1 cellular context compared by ENCODE assay signal in genomic region chr18:11980555-11981382, GRCh38.
TF ChIP-seq lines count a peak whose summit lies in the region.

No MANE protein-coding gene starts in this region.

TF ChIP-seq in HepG2, 621 proteins besides CTCF, POLR2A, EP300 and RAD21 (continued from another document and continues in another):
- peak; percentile 45; the same call in 1 of the 2 replicates for TF ChIP-seq ZNF460 (CRISPR knock-in tag; IDR thresholded peaks at IDR 0.05; ENCODE audit: borderline replicate concordance)
- no peak for TF ChIP-seq NFRKB (IDR thresholded peaks at IDR 0.05)
- TF ChIP-seq TCF12 (IDR thresholded peaks at IDR 0.05): no peak
- TF ChIP-seq TCF12 (CRISPR knock-in tag; IDR thresholded peaks at IDR 0.05): no peak
- TF ChIP-seq DNMT3B (CRISPR knock-in tag; conservative IDR thresholded peaks at IDR 0.05): no peak
- peak; percentile 39 for TF ChIP-seq ZEB1 (IDR thresholded peaks at IDR 0.05; ENCODE audit: insufficient replicate concordance, low read depth)
- TF ChIP-seq ELF1 (CRISPR knock-in tag; IDR thresholded peaks at IDR 0.05): no peak
- no peak for TF ChIP-seq ZBTB40 (IDR thresholded peaks at IDR 0.05)
- TF ChIP-seq ZBTB40 (CRISPR knock-in tag; IDR thresholded peaks at IDR 0.05): peak; percentile 90
- TF ChIP-seq ATF1 (CRISPR knock-in tag; IDR thresholded peaks at IDR 0.05): no peak
- TF ChIP-seq PLSCR1 (CRISPR knock-in tag; IDR thresholded peaks at IDR 0.05; ENCODE audit: borderline replicate concordance): no peak
- no peak for TF ChIP-seq SRSF9 (IDR thresholded peaks at IDR 0.05; ENCODE audit: borderline replicate concordance, insufficient read depth, low read depth, low read length, poor library complexity, severe bottlenecking)
- peak; percentile 76 for TF ChIP-seq ZNF777 (CRISPR knock-in tag; IDR thresholded peaks at IDR 0.05)
- TF ChIP-seq MED8 (CRISPR knock-in tag; IDR thresholded peaks at IDR 0.05; ENCODE audit: insufficient replicate concordance): peak; percentile 77
- peak; percentile 77 for TF ChIP-seq DR1 (CRISPR knock-in tag; IDR thresholded peaks at IDR 0.05)
- TF ChIP-seq ZFP36 (IDR thresholded peaks at IDR 0.05; ENCODE audit: borderline replicate concordance, low read depth, low read length, partially characterized antibody): no peak
- TF ChIP-seq GTF3A (CRISPR knock-in tag; conservative IDR thresholded peaks at IDR 0.05): no peak
- TF ChIP-seq E2F2 (CRISPR knock-in tag; IDR thresholded peaks at IDR 0.05; ENCODE audit: borderline replicate concordance): no peak
- TF ChIP-seq MAFG (CRISPR knock-in tag; IDR thresholded peaks at IDR 0.05): no peak
- peak; percentile 87; the same call in 1 of the 2 replicates for TF ChIP-seq ZNF343 (CRISPR knock-in tag; IDR thresholded peaks at IDR 0.05)
- TF ChIP-seq ZFY (CRISPR knock-in tag; IDR thresholded peaks at IDR 0.05): peak; percentile 98
- no peak for TF ChIP-seq FOXP1 (IDR thresholded peaks at IDR 0.05)
- TF ChIP-seq FOXP1 (CRISPR knock-in tag; IDR thresholded peaks at IDR 0.05): peak; percentile 31; the same call in 1 of the 2 replicates
- no peak for TF ChIP-seq ZNF841 (CRISPR knock-in tag; IDR thresholded peaks at IDR 0.05; ENCODE audit: borderline replicate concordance)
- no peak for TF ChIP-seq ARNT (IDR thresholded peaks at IDR 0.05)
- no peak for TF ChIP-seq MBNL3 (CRISPR knock-in tag; conservative IDR thresholded peaks at IDR 0.05)
- TF ChIP-seq ASH2L (IDR thresholded peaks at IDR 0.05; ENCODE audit: insufficient read length, low read depth, low read length): peak; percentile 39
- TF ChIP-seq CBFB (CRISPR knock-in tag; IDR thresholded peaks at IDR 0.05): peak; percentile 69; the same call in 1 of the 2 replicates
- no peak for TF ChIP-seq FOXJ3 (CRISPR knock-in tag; IDR thresholded peaks at IDR 0.05; ENCODE audit: borderline replicate concordance)
- no peak for TF ChIP-seq CEBPB (IDR thresholded peaks at IDR 0.05; ENCODE audit: borderline replicate concordance, low read depth, low read length)
- peak; percentile 89; the same call in 1 of the 2 replicates for TF ChIP-seq GZF1 (CRISPR knock-in tag; IDR thresholded peaks at IDR 0.05)
- TF ChIP-seq MTA3 (CRISPR knock-in tag; IDR thresholded peaks at IDR 0.05): no peak
- no peak for TF ChIP-seq ZSCAN30 (CRISPR knock-in tag; IDR thresholded peaks at IDR 0.05)
- TF ChIP-seq BATF2 (CRISPR knock-in tag; IDR thresholded peaks at IDR 0.05): no peak; the same call in none of the 2 replicates
- 0 out of 2 replicates have a peak, but pooled peaks have one; percentile 55 for TF ChIP-seq ETV6 (CRISPR knock-in tag; conservative IDR thresholded peaks at IDR 0.05)
- TF ChIP-seq GMEB2 (CRISPR knock-in tag; IDR thresholded peaks at IDR 0.05; ENCODE audit: low read depth): 0 out of 2 replicates have a peak, but pooled peaks have one; percentile 20
- peak; percentile 60; the same call in 1 of the 2 replicates for TF ChIP-seq ZNF879 (CRISPR knock-in tag; IDR thresholded peaks at IDR 0.05)
- peak; percentile 83; the same call in 1 of the 2 replicates for TF ChIP-seq ZNF556 (CRISPR knock-in tag; IDR thresholded peaks at IDR 0.05; ENCODE audit: borderline replicate concordance)
- no peak for TF ChIP-seq GRHL1 (CRISPR knock-in tag; conservative IDR thresholded peaks at IDR 0.05)
- TF ChIP-seq EZH2 (conservative IDR thresholded peaks at IDR 0.05; ENCODE audit: low read depth, low read length): no peak
- TF ChIP-seq GTF2F1 (IDR thresholded peaks at IDR 0.05; ENCODE audit: low read length): no peak
- TF ChIP-seq ZIK1 (CRISPR knock-in tag; IDR thresholded peaks at IDR 0.05; ENCODE audit: borderline replicate concordance, low read depth): 0 out of 2 replicates have a peak, but pooled peaks have one; percentile 25
- TF ChIP-seq AHDC1 (CRISPR knock-in tag; IDR thresholded peaks at IDR 0.05; ENCODE audit: borderline replicate concordance): peak; percentile 61; the same call in 1 of the 2 replicates
- no peak for TF ChIP-seq FOXM1 (CRISPR knock-in tag; IDR thresholded peaks at IDR 0.05)
- peak; percentile 9; the same call in 1 of the 2 replicates for TF ChIP-seq FOSL2 (CRISPR knock-in tag; IDR thresholded peaks at IDR 0.05)
- TF ChIP-seq HNRNPH1 (optimal IDR thresholded peaks at IDR 0.05; ENCODE audit: low read depth, low read length): no peak
